Comparison of ENCODE assay signal across 9 cellular contexts in the genomic region with DNA sequence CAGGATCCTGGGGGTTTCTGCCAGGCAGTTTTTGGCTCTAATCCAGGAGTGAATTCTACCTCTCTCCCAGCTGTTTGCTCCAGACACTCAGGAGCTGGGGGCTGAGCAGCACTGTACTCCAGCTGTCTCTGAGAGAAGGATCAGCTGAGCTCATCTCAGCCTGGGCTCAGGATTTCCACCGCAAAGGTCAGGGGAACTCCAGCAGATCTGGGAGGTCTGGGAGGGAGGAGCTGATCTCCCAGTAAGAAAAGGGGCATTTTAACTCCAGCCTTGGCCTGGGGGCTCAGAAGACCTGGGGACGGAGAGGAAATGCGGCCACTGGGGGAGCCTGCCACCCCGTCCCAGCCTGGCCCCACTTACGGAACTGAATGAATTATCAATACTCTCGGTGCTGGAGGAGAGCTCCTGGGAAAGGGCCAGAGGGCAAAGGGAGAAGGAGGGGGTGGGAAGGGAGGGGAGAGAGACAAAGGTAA. TPM values are rescaled to one million over a fixed set of nuclear protein-coding genes. Genes with fewer than 3 reads are reported as not detected.
DNase-seq lines count a peak whose midpoint lies in the region; ATAC-seq and TF ChIP-seq lines count a peak whose summit lies in the region.
"Had no signal": no experiment of that assay in that cellular context is flagged by ENCODE, and none has a peak within 500 bp of the region (broad histone marks: within the 10 kb centered on the region; RNA-seq: fewer than 3 reads in every experiment).

No MANE protein-coding gene starts in this region.

- no peaks in the 10 kb centered on the region for H3K9me3 Mint-ChIP-seq in CD8-positive, alpha-beta memory T cell

- peaks cover 8 to 98% (median 16%) of the 10 kb centered on the region in 3 donors for H3K36me3 Mint-ChIP-seq in CD8-positive, alpha-beta memory T cell

- H3K4me2 ChIP-seq in osteoblast (ENCODE audit: insufficient read depth, low read length): no peak overlapping the region

- intact Hi-C loops in posterior vena cava (cut with DNase I): loop anchor here in 1 of 2 donors (10.0 kb wide), 1 partner anchor 95 kb away; no protein-coding TSS in a partner anchor

- H3K4me3 ChIP-seq in CD8-positive, alpha-beta memory T cell (ENCODE audit: low read length): no peak overlapping the region
- no peak overlapping the region for H3K4me3 ChIP-seq in fibroblast of the aortic adventitia (ENCODE audit: low read depth, low read length)
- no peak overlapping the region for H3K4me3 ChIP-seq in osteoblast (ENCODE audit: insufficient read depth, low read length)
- no peak overlapping the region for H3K4me3 ChIP-seq in MG63
- H3K4me3 ChIP-seq: prostate gland had no signal

- CTCF ChIA-PET in CD8-positive, alpha-beta memory T cell (lab: Charles Lee): interaction anchor here (1.1 to 2.6 kb wide), 3 partner anchors 9 to 31 kb away, joined by 3 to 22 read pairs (median 5); a partner anchor contains a TSS

- no peaks in the 10 kb centered on the region for H3K9me3 ChIP-seq in CD8-positive, alpha-beta memory T cell (ENCODE audit: low read length)
- H3K9me3 ChIP-seq in osteoblast (ENCODE audit: low read depth, low read length) (no peaks in the 10 kb centered on the region), MG63 (no peaks in the 10 kb centered on the region)
- H3K9me3 ChIP-seq: prostate gland had no signal

- H3K27me3 Mint-ChIP-seq in CD8-positive, alpha-beta memory T cell: peaks cover 0 to 1% of the 10 kb centered on the region in 2 donors

- no peak overlapping the region for H3K4me3 Mint-ChIP-seq in CD8-positive, alpha-beta memory T cell

- H3K36me3 ChIP-seq in CD8-positive, alpha-beta memory T cell (ENCODE audit: insufficient read depth, low read length): peaks cover 83% of the 10 kb centered on the region
- H3K36me3 ChIP-seq in osteoblast (ENCODE audit: insufficient read depth, low read length): peaks cover 60% of the 10 kb centered on the region
- H3K36me3 ChIP-seq in MG63: peaks cover 86% of the 10 kb centered on the region

- no peak for TF ChIP-seq CTCF in fibroblast of the aortic adventitia (IDR thresholded peaks at IDR 0.05; ENCODE audit: insufficient read depth, low read length)
- no peak for TF ChIP-seq CTCF in osteoblast (IDR thresholded peaks at IDR 0.05; ENCODE audit: extremely low read depth, low read depth, low read length)

- no peak for DNase-seq in CD8-positive, alpha-beta memory T cell
- DNase-seq in fibroblast of the aortic adventitia (ENCODE audit: low read depth): peak; percentile 38
- DNase-seq in osteoblast (ENCODE audit: insufficient read length, low spot score, missing footprints): peak; percentile 41
- no peak for DNase-seq in posterior vena cava (ENCODE audit: low spot score)
- DNase-seq in MG63: no peak
- no peak for DNase-seq in UCSD-AML1 (lab: John Stamatoyannopoulos, UW; ENCODE audit: unreplicated experiment)

- peak overlapping the region in 5 of 8 donors; percentile 7 to 70 (median 61) for H3K27ac Mint-ChIP-seq in CD8-positive, alpha-beta memory T cell

- H3K27ac ChIP-seq in CD8-positive, alpha-beta memory T cell (ENCODE audit: low read depth, low read length): no peak overlapping the region
- peak overlapping the region; percentile 29 for H3K27ac ChIP-seq in osteoblast (ENCODE audit: low read depth, low read length)

- H3K79me2 ChIP-seq in osteoblast (ENCODE audit: insufficient read depth, low read length): peaks cover 40% of the 10 kb centered on the region

- H3K27me3 ChIP-seq in CD8-positive, alpha-beta memory T cell (ENCODE audit: insufficient read depth, low read length, poor library complexity, severe bottlenecking): no peaks in the 10 kb centered on the region
- no peaks in the 10 kb centered on the region for H3K27me3 ChIP-seq in osteoblast (ENCODE audit: insufficient read depth, low read length)
- no peaks in the 10 kb centered on the region for H3K27me3 ChIP-seq in MG63

- no peak overlapping the region for H2AFZ ChIP-seq in osteoblast (ENCODE audit: low read length)

- H3K4me1 Mint-ChIP-seq in CD8-positive, alpha-beta memory T cell: peaks cover 38 to 44% (median 42%) of the 10 kb centered on the region in 3 donors

- peaks cover 19% of the 10 kb centered on the region for H3K4me1 ChIP-seq in CD8-positive, alpha-beta memory T cell (ENCODE audit: insufficient read depth, low read length)
- H3K4me1 ChIP-seq in osteoblast (ENCODE audit: insufficient read depth, low read length): peaks cover 49% of the 10 kb centered on the region

- POLR2A ChIA-PET in CD8-positive, alpha-beta memory T cell (lab: Charles Lee): interaction anchor here (0.6 kb wide), 1 partner anchor 83 kb away, joined by 9 read pairs; no protein-coding TSS in a partner anchor

- ATAC-seq in GM18870 (IDR thresholded peaks at IDR 0.05; ENCODE audit: unreplicated experiment): no peak

- H4K20me1 ChIP-seq in osteoblast (ENCODE audit: insufficient read depth, low read length): peaks cover 57% of the 10 kb centered on the region

TF ChIP-seq in PFSK-1, 5 proteins besides CTCF, POLR2A, EP300 and RAD21:
- TF ChIP-seq SIN3A (IDR thresholded peaks at IDR 0.05; ENCODE audit: borderline replicate concordance, insufficient read depth, low read length): peak; percentile 92; the same call in 1 of the 2 replicates
- TF ChIP-seq, protein P1, sequence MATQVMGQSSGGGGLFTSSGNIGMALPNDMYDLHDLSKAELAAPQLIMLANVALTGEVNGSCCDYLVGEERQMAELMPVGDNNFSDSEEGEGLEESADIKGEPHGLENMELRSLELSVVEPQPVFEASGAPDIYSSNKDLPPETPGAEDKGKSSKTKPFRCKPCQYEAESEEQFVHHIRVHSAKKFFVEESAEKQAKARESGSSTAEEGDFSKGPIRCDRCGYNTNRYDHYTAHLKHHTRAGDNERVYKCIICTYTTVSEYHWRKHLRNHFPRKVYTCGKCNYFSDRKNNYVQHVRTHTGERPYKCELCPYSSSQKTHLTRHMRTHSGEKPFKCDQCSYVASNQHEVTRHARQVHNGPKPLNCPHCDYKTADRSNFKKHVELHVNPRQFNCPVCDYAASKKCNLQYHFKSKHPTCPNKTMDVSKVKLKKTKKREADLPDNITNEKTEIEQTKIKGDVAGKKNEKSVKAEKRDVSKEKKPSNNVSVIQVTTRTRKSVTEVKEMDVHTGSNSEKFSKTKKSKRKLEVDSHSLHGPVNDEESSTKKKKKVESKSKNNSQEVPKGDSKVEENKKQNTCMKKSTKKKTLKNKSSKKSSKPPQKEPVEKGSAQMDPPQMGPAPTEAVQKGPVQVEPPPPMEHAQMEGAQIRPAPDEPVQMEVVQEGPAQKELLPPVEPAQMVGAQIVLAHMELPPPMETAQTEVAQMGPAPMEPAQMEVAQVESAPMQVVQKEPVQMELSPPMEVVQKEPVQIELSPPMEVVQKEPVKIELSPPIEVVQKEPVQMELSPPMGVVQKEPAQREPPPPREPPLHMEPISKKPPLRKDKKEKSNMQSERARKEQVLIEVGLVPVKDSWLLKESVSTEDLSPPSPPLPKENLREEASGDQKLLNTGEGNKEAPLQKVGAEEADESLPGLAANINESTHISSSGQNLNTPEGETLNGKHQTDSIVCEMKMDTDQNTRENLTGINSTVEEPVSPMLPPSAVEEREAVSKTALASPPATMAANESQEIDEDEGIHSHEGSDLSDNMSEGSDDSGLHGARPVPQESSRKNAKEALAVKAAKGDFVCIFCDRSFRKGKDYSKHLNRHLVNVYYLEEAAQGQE (IDR thresholded peaks at IDR 0.05; ENCODE audit: insufficient read depth in 1 of 2, low read depth in 2 of 2, low read length in 2 of 2): no peak

RNA-seq across cellular contexts. Expression of a gene that starts 17.3 kb away (rescaled TPM):
- total RNA-seq in CD8-positive, alpha-beta memory T cell: 10 to 100 TPM; 59.9 to 65.5 TPM
- 67.5 TPM for polyA plus RNA-seq in CD8-positive, alpha-beta memory T cell
- 63.9 TPM for polyA plus RNA-seq in PFSK-1 (2012; ENCODE audit: insufficient read length, low read depth)
- total RNA-seq in fibroblast of the aortic adventitia (ENCODE audit: low replicate concordance) (38.8 and 41.0 TPM in 2 replicates), osteoblast (43.3 and 43.8 TPM in 2 replicates), posterior vena cava (10 to 100 TPM; 51.9 to 58.7 TPM)
- 42.2 and 44.2 TPM in 2 replicates for total RNA-seq in MG63 (2014; rRNA removed; shearing (Covaris generic); ENCODE audit: low replicate concordance)

RNA-seq across cellular contexts. Expression of a gene that starts 27.8 kb away (rescaled TPM):
- total RNA-seq in CD8-positive, alpha-beta memory T cell: 10 to 100 TPM; 23.8 to 26.5 TPM
- polyA plus RNA-seq in CD8-positive, alpha-beta memory T cell: 1.6 TPM
- 31.5 TPM for polyA plus RNA-seq in PFSK-1 (2012; ENCODE audit: insufficient read length, low read depth)
- total RNA-seq in fibroblast of the aortic adventitia (ENCODE audit: low replicate concordance) (7.0 and 14.2 TPM in 2 replicates), osteoblast (15.9 and 16.5 TPM in 2 replicates), posterior vena cava (10 to 100 TPM; 16.7 to 17.1 TPM)
- 14.9 and 22.9 TPM in 2 replicates for total RNA-seq in MG63 (2014; rRNA removed; shearing (Covaris generic); ENCODE audit: low replicate concordance)

RNA-seq across cellular contexts. Expression of a gene that starts 37.2 kb away (rescaled TPM):
- 10 to 100 TPM; 77.2 to 77.4 TPM for total RNA-seq in CD8-positive, alpha-beta memory T cell
- polyA plus RNA-seq in CD8-positive, alpha-beta memory T cell: 38.0 TPM
- 26.4 TPM for polyA plus RNA-seq in PFSK-1 (2012; ENCODE audit: insufficient read length, low read depth)
- total RNA-seq in fibroblast of the aortic adventitia (ENCODE audit: low replicate concordance): 27.1 and 32.8 TPM in 2 replicates
- total RNA-seq in osteoblast: 22.4 and 24.2 TPM in 2 replicates
- total RNA-seq in posterior vena cava: 10 to 100 TPM; 26.0 to 31.1 TPM
- total RNA-seq in MG63 (2014; rRNA removed; shearing (Covaris generic); ENCODE audit: low replicate concordance): 39.5 and 61.6 TPM in 2 replicates

RNA-seq across cellular contexts. Expression of a gene that starts 55.4 kb away (rescaled TPM):
- total RNA-seq in CD8-positive, alpha-beta memory T cell: 100 to 1,000 TPM; 250 to 256 TPM
- 239 TPM for polyA plus RNA-seq in CD8-positive, alpha-beta memory T cell
- 365 TPM for polyA plus RNA-seq in PFSK-1 (2012; ENCODE audit: insufficient read length, low read depth)
- total RNA-seq in fibroblast of the aortic adventitia (ENCODE audit: low replicate concordance) (111 and 139 TPM in 2 replicates), osteoblast (140 and 150 TPM in 2 replicates), posterior vena cava (100 to 1,000 TPM; 131 to 139 TPM)
- total RNA-seq in MG63 (2014; rRNA removed; shearing (Covaris generic); ENCODE audit: low replicate concordance): 225 and 311 TPM in 2 replicates

Comparison
In these comparisons a context has a peak if more than half of its experiments do, and no peak if none do; other contexts are left out.
1. DNase-seq: peak in fibroblast of the aortic adventitia (single experiment) and osteoblast (single experiment); none in CD8-positive, alpha-beta memory T cell (0 of 5), posterior vena cava (single experiment), MG63 (single experiment) and UCSD-AML1 (single experiment).